1 cellular context compared by ENCODE assay signal in the genomic region with DNA sequence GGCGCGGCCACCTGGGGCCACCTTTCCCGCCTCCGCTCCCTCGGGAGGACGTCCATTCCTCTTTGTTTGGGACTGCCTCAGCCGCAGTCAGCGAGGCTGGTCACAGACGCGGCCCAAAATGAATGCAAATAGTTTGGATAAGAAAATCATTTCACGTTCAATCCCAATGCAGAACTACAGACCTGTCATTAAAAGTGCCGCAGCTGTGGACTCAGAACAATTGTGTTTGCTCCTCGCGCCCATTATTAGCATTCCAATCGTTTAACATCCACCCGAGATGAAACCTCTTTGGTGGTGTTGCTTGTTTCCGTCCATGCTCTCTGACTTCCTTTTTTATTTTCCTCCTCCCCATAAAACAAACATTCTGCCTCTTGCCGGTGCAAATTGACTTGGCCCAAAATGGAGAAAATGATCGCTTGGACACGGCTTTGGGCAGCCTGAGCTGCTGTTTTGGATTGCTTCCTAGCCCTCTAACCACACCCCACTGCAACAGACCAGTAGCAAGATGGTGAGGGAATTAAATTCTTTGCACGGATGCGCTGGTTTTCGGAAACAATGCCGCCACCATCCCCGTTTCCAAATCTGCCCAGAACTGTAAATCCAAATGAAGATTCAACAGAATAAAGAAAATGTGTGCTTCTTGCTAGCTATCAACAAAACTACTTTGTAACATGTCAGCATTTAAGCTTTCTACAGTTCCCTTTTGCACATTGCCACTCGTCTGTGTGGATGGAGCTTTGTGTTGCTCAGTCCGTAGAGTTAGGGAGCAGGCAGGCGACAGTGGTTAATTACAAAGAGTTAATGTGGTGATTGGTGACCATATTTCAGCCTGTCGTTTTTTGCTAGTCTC.
A peak's percentile ranks its signal among the peaks of the same experiment; 100 is the strongest.
TF ChIP-seq lines count a peak whose summit lies in the region.

No MANE protein-coding gene starts in this region.

TF ChIP-seq in H1, 55 proteins besides CTCF, POLR2A, EP300 and RAD21 (continued from another document):
- TF ChIP-seq SUZ12 (IDR thresholded peaks at IDR 0.05; ENCODE audit: low read length) (no peak), SAP30 (IDR thresholded peaks at IDR 0.05; ENCODE audit: insufficient read depth, insufficient replicate concordance, low read length) (peak; percentile 67), E2F6 (IDR thresholded peaks at IDR 0.05) (0 out of 2 replicates have a peak, but pooled peaks have one; percentile 29), SIN3A (conservative IDR thresholded peaks at IDR 0.05 in 1 of 2, IDR thresholded peaks at IDR 0.05 in 1 of 2; ENCODE audit: low read depth in 1 of 2, low read length in 2 of 2) (0 out of 4 replicates have a peak, but pooled peaks have one; percentile 19 to 60), TAF1 (IDR thresholded peaks at IDR 0.05; ENCODE audit: low read depth, low read length) (peak; percentile 68; the same call in 1 of the 2 replicates), SIX5 (IDR thresholded peaks at IDR 0.05; ENCODE audit: low read depth, low read length) (no peak), MAFK (IDR thresholded peaks at IDR 0.05; ENCODE audit: low read depth, low read length) (no peak), TEAD4 (IDR thresholded peaks at IDR 0.05; ENCODE audit: low read depth, low read length) (0 out of 2 replicates have a peak, but pooled peaks have one; percentile 49)
- TF ChIP-seq, protein P1, sequence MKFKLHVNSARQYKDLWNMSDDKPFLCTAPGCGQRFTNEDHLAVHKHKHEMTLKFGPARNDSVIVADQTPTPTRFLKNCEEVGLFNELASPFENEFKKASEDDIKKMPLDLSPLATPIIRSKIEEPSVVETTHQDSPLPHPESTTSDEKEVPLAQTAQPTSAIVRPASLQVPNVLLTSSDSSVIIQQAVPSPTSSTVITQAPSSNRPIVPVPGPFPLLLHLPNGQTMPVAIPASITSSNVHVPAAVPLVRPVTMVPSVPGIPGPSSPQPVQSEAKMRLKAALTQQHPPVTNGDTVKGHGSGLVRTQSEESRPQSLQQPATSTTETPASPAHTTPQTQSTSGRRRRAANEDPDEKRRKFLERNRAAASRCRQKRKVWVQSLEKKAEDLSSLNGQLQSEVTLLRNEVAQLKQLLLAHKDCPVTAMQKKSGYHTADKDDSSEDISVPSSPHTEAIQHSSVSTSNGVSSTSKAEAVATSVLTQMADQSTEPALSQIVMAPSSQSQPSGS (IDR thresholded peaks at IDR 0.05; ENCODE audit: low read length) = no peak
